ENCODE assay signal across 25 cellular contexts in genomic region chr5:153511632-153512031, GRCh38. TPM values are rescaled to one million over a fixed set of nuclear protein-coding genes. Genes with fewer than 3 reads are reported as not detected.
DNase-seq lines count a peak whose midpoint lies in the region; ATAC-seq, FAIRE-seq and TF ChIP-seq lines count a peak whose summit lies in the region.
"Had no signal": no experiment of that assay in that cellular context is flagged by ENCODE, and none has a peak within 500 bp of the region (broad histone marks: within the 10 kb centered on the region; RNA-seq: fewer than 3 reads in every experiment).

No MANE protein-coding gene starts in this region.

- H2AFZ ChIP-seq in mammary epithelial cell (ENCODE audit: low read depth, low read length): peak overlapping the region; percentile 5
- H2AFZ ChIP-seq in neural progenitor cell (replicated peaks): no peak overlapping the region
- H2AFZ ChIP-seq: GM23338 had no signal

- H3K36me3 Mint-ChIP-seq in neural progenitor cell: peaks cover 35% of the 10 kb centered on the region
- H3K36me3 Mint-ChIP-seq in stimulated activated effector memory CD8-positive, alpha-beta T cell treated with anti-CD3 and anti-CD28 coated beads, Interleukin-12 subunit alpha, Interleukin-12 subunit beta, amount 100 ng/mL, for 72 hours: no peaks in the 10 kb centered on the region
- H3K36me3 Mint-ChIP-seq: CD14-positive monocyte; CD8-positive, alpha-beta memory T cell had no signal

- TF ChIP-seq POLR2A in breast epithelium (IDR thresholded peaks at IDR 0.05) (no peak), GM12891 (IDR thresholded peaks at IDR 0.05; ENCODE audit: low read depth, low read length) (no peak)

- H3K27me3 Mint-ChIP-seq in neural progenitor cell (ENCODE audit: insufficient read depth, low read depth): peaks cover 8% of the 10 kb centered on the region
- H3K27me3 Mint-ChIP-seq: CD4-positive, alpha-beta T cell; CD8-positive, alpha-beta memory T cell had no signal

- H3K4me1 ChIP-seq in mammary epithelial cell (ENCODE audit: insufficient read depth, low read length) (no peaks in the 10 kb centered on the region), breast epithelium (no peaks in the 10 kb centered on the region), neural progenitor cell (peaks cover 13% of the 10 kb centered on the region)
- H3K4me1 ChIP-seq: BE2C, HAP-1 had no signal

- intact Hi-C loops in mammary epithelial cell (cut with micrococcal nuclease) (no loop called here), breast epithelium (cut with DNase I; ENCODE audit: low total_unique reads) (loop anchor here (5.0 kb wide), 1 partner anchor 1989 kb away; no protein-coding TSS in a partner anchor)

- H3K4me3 Mint-ChIP-seq in neural progenitor cell: no peak overlapping the region
- H3K4me3 Mint-ChIP-seq in stimulated activated effector memory CD8-positive, alpha-beta T cell treated with anti-CD3 and anti-CD28 coated beads, Interleukin-12 subunit alpha, Interleukin-12 subunit beta, amount 100 ng/mL, for 72 hours: no peak overlapping the region
- H3K4me3 Mint-ChIP-seq: CD14-positive monocyte; CD4-positive, alpha-beta T cell; CD8-positive, alpha-beta memory T cell; GM23338; HFFc6 had no signal

- H3K27me3 ChIP-seq in mammary epithelial cell (ENCODE audit: insufficient read depth, low read length) (no peaks in the 10 kb centered on the region), breast epithelium (no peaks in the 10 kb centered on the region), neural progenitor cell (no peaks in the 10 kb centered on the region)
- H3K27me3 ChIP-seq: BE2C; BLaER1 treated with 17β-estradiol and CSF1 and Interleukin-3, amounts not matched to agents 10 nM and 100 nM had no signal

- no peak for FAIRE-seq in GM12891 (lab: Jason Lieb, UNC)
- FAIRE-seq: A204.1, D721Med, GM12892, H54 had no signal

- H3K9ac ChIP-seq in mammary epithelial cell (ENCODE audit: insufficient read depth, low read length) (no peak overlapping the region), neural progenitor cell (no peak overlapping the region)
- H3K9ac ChIP-seq: BLaER1 treated with 17β-estradiol and CSF1 and Interleukin-3, amounts not matched to agents 10 nM and 100 nM had no signal

- no peaks in the 10 kb centered on the region for H4K20me1 ChIP-seq in mammary epithelial cell (ENCODE audit: insufficient read depth, low read length)
- no peaks in the 10 kb centered on the region for H4K20me1 ChIP-seq in neural progenitor cell (ENCODE audit: low read depth)
- H4K20me1 ChIP-seq: BLaER1 treated with 17β-estradiol and CSF1 and Interleukin-3, amounts not matched to agents 10 nM and 100 nM had no signal

- no TSS peak for BruUV-seq in mammary epithelial cell (replicated peaks; lab: Mats Ljungman, UMichigan)

- H3K27ac Mint-ChIP-seq in neural progenitor cell: peak overlapping the region; percentile 31
- no peak overlapping the region for H3K27ac Mint-ChIP-seq in stimulated activated effector memory CD8-positive, alpha-beta T cell treated with anti-CD3 and anti-CD28 coated beads, Interleukin-12 subunit alpha, Interleukin-12 subunit beta, amount 100 ng/mL, for 72 hours
- H3K27ac Mint-ChIP-seq: CD14-positive monocyte; CD4-positive, alpha-beta T cell; CD8-positive, alpha-beta memory T cell; GM23338; HFFc6 had no signal

- H3K79me2 ChIP-seq in mammary epithelial cell (ENCODE audit: insufficient read depth, low read length): no peaks in the 10 kb centered on the region
- no peaks in the 10 kb centered on the region for H3K79me2 ChIP-seq in neural progenitor cell (ENCODE audit: low read depth)

- in situ Hi-C loops in mammary epithelial cell (cut with MboI; ENCODE audit: low sequenced_read_pairs in 2 of 2): loop anchor here in 1 of 2 donors (25.0 kb wide), 1 partner anchor 451 kb away; no protein-coding TSS in a partner anchor

- H3K4me1 Mint-ChIP-seq in neural progenitor cell: peaks cover 31% of the 10 kb centered on the region
- no peaks in the 10 kb centered on the region for H3K4me1 Mint-ChIP-seq in stimulated activated effector memory CD8-positive, alpha-beta T cell treated with anti-CD3 and anti-CD28 coated beads, Interleukin-12 subunit alpha, Interleukin-12 subunit beta, amount 100 ng/mL, for 72 hours
- H3K4me1 Mint-ChIP-seq: CD14-positive monocyte; CD8-positive, alpha-beta memory T cell had no signal

- no peaks in the 10 kb centered on the region for H3K36me3 ChIP-seq in mammary epithelial cell (ENCODE audit: insufficient read depth, low read length)
- H3K36me3 ChIP-seq in breast epithelium: no peaks in the 10 kb centered on the region
- no peaks in the 10 kb centered on the region for H3K36me3 ChIP-seq in neural progenitor cell
- H3K36me3 ChIP-seq: BE2C; BLaER1 treated with 17β-estradiol and CSF1 and Interleukin-3, amounts not matched to agents 10 nM and 100 nM; HAP-1 had no signal

- DNase-seq in mammary epithelial cell (no peak), breast epithelium (ENCODE audit: low spot score in 2 of 2) (no peak), cerebellar cortex (ENCODE audit: low spot score) (peak; percentile 93), neural progenitor cell (ENCODE audit: low spot score) (no peak), GM12891 (ENCODE audit: insufficient read length, low spot score) (no peak), H4 (ENCODE audit: low spot score) (no peak)
- no peak for DNase-seq in stimulated activated effector memory CD8-positive, alpha-beta T cell treated with anti-CD3 and anti-CD28 coated beads, Interleukin-12 subunit alpha, Interleukin-12 subunit beta, amount 100 ng/mL, for 72 hours (ENCODE audit: low spot score in 2 of 2)
- DNase-seq: BE2C; CD4-positive, alpha-beta T cell; CD8-positive, alpha-beta memory T cell; DMS 273 treated with DMSO at 0.1 percent for 48 hours; DMS79; EL; GF-D8; HFFc6 had no signal

- ATAC-seq in HG02973 (IDR thresholded peaks at IDR 0.05; ENCODE audit: unreplicated experiment): no peak
- no peak for ATAC-seq in stimulated activated effector memory CD8-positive, alpha-beta T cell treated with anti-CD3 and anti-CD28 coated beads, Interleukin-12 subunit alpha, Interleukin-12 subunit beta, amount 100 ng/mL, for 72 hours
- ATAC-seq: GM23338 had no signal

- dilution Hi-C loops in mammary epithelial cell (cut with HindIII; ENCODE audit: low sequenced_read_pairs): no loop called here

- H3K9me3 ChIP-seq in mammary epithelial cell (replicated peaks; ENCODE audit: insufficient read depth, low read length) (peaks cover 3% of the 10 kb centered on the region), breast epithelium (peaks cover 4 to 6% of the 10 kb centered on the region in 2 donors), neural progenitor cell (ENCODE audit: low read depth) (peaks cover 6% of the 10 kb centered on the region)
- H3K9me3 ChIP-seq: BE2C, HAP-1 had no signal

- WGBS in mammary epithelial cell (ENCODE audit: low coverage, missing lambda C conversion rate): 24% methylated on average over 6 of the region's 6 CpGs

- H3K27ac ChIP-seq in mammary epithelial cell (ENCODE audit: insufficient read depth, low read depth, low read length) (no peak overlapping the region), breast epithelium (no peak overlapping the region), neural progenitor cell (no peak overlapping the region)
- H3K27ac ChIP-seq: 22Rv1; BLaER1 treated with 17β-estradiol and CSF1 and Interleukin-3, amounts not matched to agents 10 nM and 100 nM had no signal

- CTCF ChIA-PET in mammary epithelial cell (lab: Charles Lee; ENCODE audit: low non-redundant PET): no interaction called here

- H3K9me3 Mint-ChIP-seq in neural progenitor cell: peaks cover 47% of the 10 kb centered on the region
- H3K9me3 Mint-ChIP-seq in stimulated activated effector memory CD8-positive, alpha-beta T cell treated with anti-CD3 and anti-CD28 coated beads, Interleukin-12 subunit alpha, Interleukin-12 subunit beta, amount 100 ng/mL, for 72 hours: peaks cover 8% of the 10 kb centered on the region

- no peak overlapping the region for H3K4me3 ChIP-seq in mammary epithelial cell (replicated peaks in 1 of 3; ENCODE audit: insufficient read depth in 1 of 3, low read depth in 2 of 3, low read length in 3 of 3)
- no peak overlapping the region for H3K4me3 ChIP-seq in breast epithelium
- no peak overlapping the region for H3K4me3 ChIP-seq in neural progenitor cell
- H3K4me3 ChIP-seq: BLaER1 treated with 17β-estradiol and CSF1 and Interleukin-3, amounts not matched to agents 10 nM and 100 nM; GM23338; HAP-1 had no signal

- no peak overlapping the region for H3K4me2 ChIP-seq in mammary epithelial cell (ENCODE audit: insufficient read depth, low read depth, low read length)
- no peak overlapping the region for H3K4me2 ChIP-seq in neural progenitor cell
- H3K4me2 ChIP-seq: BLaER1 treated with 17β-estradiol and CSF1 and Interleukin-3, amounts not matched to agents 10 nM and 100 nM; GM23338 had no signal

- TF ChIP-seq CTCF in mammary epithelial cell (conservative IDR thresholded peaks at IDR 0.05 in 1 of 2, IDR thresholded peaks at IDR 0.05 in 1 of 2; ENCODE audit: extremely low read depth in 1 of 2, insufficient read depth in 1 of 2, low read depth in 1 of 2, low read length in 2 of 2): no peak
- no peak for TF ChIP-seq CTCF in breast epithelium (IDR thresholded peaks at IDR 0.05)
- TF ChIP-seq CTCF in neural progenitor cell (IDR thresholded peaks at IDR 0.05): no peak

- H3F3A ChIP-seq in neural progenitor cell (ENCODE audit: low read depth): peaks cover 8% of the 10 kb centered on the region

TF ChIP-seq in GM12891, 5 proteins besides CTCF, POLR2A, EP300 and RAD21:
- TF ChIP-seq POLR2AphosphoS5 (IDR thresholded peaks at IDR 0.05; ENCODE audit: low read depth, low read length) (no peak), SPI1 (IDR thresholded peaks at IDR 0.05; ENCODE audit: low read depth, low read length) (no peak), PAX5 (IDR thresholded peaks at IDR 0.05; ENCODE audit: insufficient read depth, low read length, severe bottlenecking) (no peak), TAF1 (IDR thresholded peaks at IDR 0.05; ENCODE audit: low read depth, low read length) (no peak), POU2F2 (IDR thresholded peaks at IDR 0.05; ENCODE audit: low read depth, low read length) (no peak)

RNA-seq across cellular contexts. Expression of gene GRIA1, which starts 21.2 kb away (rescaled TPM):
- total RNA-seq in mammary epithelial cell (under 1 TPM in 1 of 2 donors, not detected in 1; under 0.01 TPM), breast epithelium (under 1 TPM in 2 of 3 donors, not detected in 1; 0.33 to 0.88 TPM), neural progenitor cell (ENCODE audit: low replicate concordance) (3.3 and 5.0 TPM in 2 replicates)
- not detected for polyA plus RNA-seq in mammary epithelial cell
- not detected for polyA minus RNA-seq in mammary epithelial cell
- 0.03 TPM for polyA plus RNA-seq in GM12891 (2012; ENCODE audit: low read depth, missing spikeins)
- not detected in 2 replicates for total RNA-seq in H4 (2014; rRNA removed; shearing (Covaris generic))
- total RNA-seq: CD4-positive, alpha-beta T cell; CD8-positive, alpha-beta memory T cell had no signal
- polyA plus RNA-seq: CD14-positive monocyte; CD8-positive, alpha-beta memory T cell had no signal
